Comparison of ENCODE assay signal across 20 cellular contexts in the genomic region with DNA sequence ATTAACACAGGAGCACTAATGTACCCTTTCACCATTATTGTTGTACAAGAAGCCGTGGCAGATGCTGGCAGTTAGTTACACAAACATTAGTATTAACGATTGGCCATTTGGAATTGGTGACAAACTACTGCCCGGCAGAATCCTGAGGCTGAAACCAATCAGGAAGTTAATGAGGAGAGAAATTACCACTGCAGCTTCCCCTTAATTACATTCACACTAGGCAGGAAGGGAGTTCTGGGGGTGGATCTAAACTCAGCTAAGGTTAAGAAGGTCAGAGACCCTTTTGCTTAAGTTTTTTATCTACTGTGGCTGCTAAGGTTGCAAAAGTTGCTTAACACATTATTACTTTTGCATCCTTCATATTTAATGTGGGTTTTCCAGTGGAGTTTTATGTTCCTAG. TPM values are rescaled to one million over a fixed set of nuclear protein-coding genes. Genes with fewer than 3 reads are reported as not detected.
"Had no signal": no experiment of that assay in that cellular context is flagged by ENCODE, and none has a peak within 500 bp of the region (broad histone marks: within the 10 kb centered on the region; RNA-seq: fewer than 3 reads in every experiment).

No MANE protein-coding gene starts in this region.

- H3K27ac ChIP-seq: epithelial cell of prostate, gastrocnemius medialis, heart right ventricle, lower lobe of right lung, pancreas, spleen, suprapubic skin, upper lobe of left lung had no signal

- H3K27ac Mint-ChIP-seq: activated naive CD4-positive, alpha-beta T cell treated with anti-CD3 and anti-CD28 coated beads for 36 hours; activated T-helper 2 cell treated with anti-CD3 and anti-CD28 coated beads, Interferon-gamma antibody, Interleukin-2, Interleukin-4, amounts not matched to agents 10 μg/mL and 5 μg/mL and 100 μg/mL, durations not matched to agents 14 hours and 24 hours and 36 hours; stimulated activated naive CD8-positive, alpha-beta T cell treated with anti-CD3 and anti-CD28 coated beads, Interleukin-15, Interleukin-2, amounts not matched to agents 100 ng/mL and 50 ng/mL, for 24 hours had no signal

- ATAC-seq: gastrocnemius medialis, heart right ventricle, left cardiac atrium, lower lobe of right lung, pancreas, sciatic nerve had no signal

- H3K4me3 Mint-ChIP-seq: activated naive CD4-positive, alpha-beta T cell treated with anti-CD3 and anti-CD28 coated beads for 36 hours; neural crest cell; stimulated activated naive CD8-positive, alpha-beta T cell treated with anti-CD3 and anti-CD28 coated beads, Interleukin-15, Interleukin-2, amounts not matched to agents 100 ng/mL and 50 ng/mL, for 24 hours had no signal

- H3K4me3 ChIP-seq: gastrocnemius medialis, heart right ventricle, lower lobe of right lung, pancreas, spleen, suprapubic skin, upper lobe of left lung had no signal

- H3K9me3 ChIP-seq: gastrocnemius medialis, heart right ventricle, lower lobe of right lung, pancreas, suprapubic skin, upper lobe of left lung had no signal

- DNase-seq: activated CD4-positive, CD25-positive, alpha-beta regulatory T cell treated with anti-CD3 and anti-CD28 coated beads, Interleukin-2, amount 50 U/mL, for 72 hours; activated naive CD4-positive, alpha-beta T cell treated with anti-CD3 and anti-CD28 coated beads for 36 hours; gastrocnemius medialis; heart right ventricle; left cardiac atrium; lower lobe of right lung; pancreas; spleen; upper lobe of left lung had no signal

- H3K36me3 ChIP-seq: gastrocnemius medialis, heart right ventricle, lower lobe of right lung, pancreas, spleen, suprapubic skin, upper lobe of left lung had no signal

- H3K9me3 Mint-ChIP-seq: activated naive CD4-positive, alpha-beta T cell treated with anti-CD3 and anti-CD28 coated beads for 36 hours; activated T-helper 2 cell treated with anti-CD3 and anti-CD28 coated beads, Interferon-gamma antibody, Interleukin-2, Interleukin-4, amounts not matched to agents 10 μg/mL and 5 μg/mL and 100 μg/mL, durations not matched to agents 14 hours and 24 hours and 36 hours; mesothelial cell of epicardium; neural crest cell had no signal

- H3K36me3 Mint-ChIP-seq: mesothelial cell of epicardium had no signal

- H3K4me1 ChIP-seq: gastrocnemius medialis had no signal

RNA-seq across cellular contexts. Expression of a gene that starts 9.5 kb away (rescaled TPM):
- total RNA-seq: activated naive CD4-positive, alpha-beta T cell treated with anti-CD3 and anti-CD28 coated beads for 36 hours; activated T-helper 2 cell treated with anti-CD3 and anti-CD28 coated beads, Interferon-gamma antibody, Interleukin-2, Interleukin-4, amounts not matched to agents 10 μg/mL and 5 μg/mL and 100 μg/mL, durations not matched to agents 14 hours and 24 hours and 36 hours; astrocyte; chondrocyte; dermis microvascular lymphatic vessel endothelial cell; heart right ventricle; left cardiac atrium; myocyte; neural crest cell; pancreas; spleen had no signal
